ENCODE assay signal across 21 cellular contexts in genomic region chr19:42426643-42427042, GRCh38. TPM values are rescaled to one million over a fixed set of nuclear protein-coding genes. Genes with fewer than 3 reads are reported as not detected.
"Had no signal": no experiment of that assay in that cellular context is flagged by ENCODE, and none has a peak within 500 bp of the region (broad histone marks: within the 10 kb centered on the region; RNA-seq: fewer than 3 reads in every experiment).

No MANE protein-coding gene starts in this region.

- H3K9me3 ChIP-seq: adrenal gland, neutrophil had no signal

- H3K27me3 Mint-ChIP-seq: activated naive CD4-positive, alpha-beta T cell treated with anti-CD3 and anti-CD28 coated beads, Interleukin-2, amount 50 U/mL, for 24 hours had no signal

- DNase-seq: activated CD4-positive, alpha-beta memory T cell treated with anti-CD3 and anti-CD28 coated beads, Interleukin-2, amount 10 ng/mL, durations not matched to agents 7 days and 5 days; activated CD4-positive, alpha-beta T cell treated with anti-CD3 and anti-CD28 coated beads for 4 hours; activated effector memory CD4-positive, alpha-beta T cell treated with anti-CD3 and anti-CD28 coated beads, Interleukin-2, amount 50 U/mL, for 16 hours; activated T-cell treated with anti-CD3 and anti-CD28 coated beads, Interleukin-2, amount 50 U/mL, for 4 hours; dorsolateral prefrontal cortex; endodermal cell; hippocampal formation; mammary epithelial cell; naive thymus-derived CD4-positive, alpha-beta T cell; small intestine; stimulated activated CD4-positive, alpha-beta T cell treated with anti-CD3 and anti-CD28 coated beads, Interleukin-4, amount 100 ng/mL, for 24 hours; stimulated activated naive CD8-positive, alpha-beta T cell treated with anti-CD3 and anti-CD28 coated beads, Interleukin-15, Interleukin-2, amounts not matched to agents 100 U/mL and 50 U/mL, for 24 hours; WERI-Rb-1 had no signal

- H3K36me3 Mint-ChIP-seq: activated naive CD4-positive, alpha-beta T cell treated with anti-CD3 and anti-CD28 coated beads, Interleukin-2, amount 50 U/mL, for 24 hours; type B pancreatic cell had no signal

- H3K4me3 Mint-ChIP-seq: activated CD4-positive, alpha-beta memory T cell treated with anti-CD3 and anti-CD28 coated beads, Interleukin-2, amount 10 ng/mL, durations not matched to agents 7 days and 5 days; activated naive CD4-positive, alpha-beta T cell treated with anti-CD3 and anti-CD28 coated beads, Interleukin-2, amount 50 U/mL, for 24 hours; activated T-cell treated with anti-CD3 and anti-CD28 coated beads, Interleukin-2, amount 50 U/mL, for 4 hours; endodermal cell; naive thymus-derived CD4-positive, alpha-beta T cell; type B pancreatic cell had no signal

- H3K4me3 ChIP-seq: adrenal gland, dorsolateral prefrontal cortex had no signal

- H3K27ac Mint-ChIP-seq: activated CD4-positive, alpha-beta memory T cell treated with anti-CD3 and anti-CD28 coated beads, Interleukin-2, amount 10 ng/mL, durations not matched to agents 7 days and 5 days; activated naive CD4-positive, alpha-beta T cell treated with anti-CD3 and anti-CD28 coated beads, Interleukin-2, amount 50 U/mL, for 24 hours; endodermal cell; type B pancreatic cell had no signal

- H3K27ac ChIP-seq: adrenal gland, neutrophil, WERI-Rb-1 had no signal

- H3K36me3 ChIP-seq: adrenal gland, neutrophil, WERI-Rb-1 had no signal

- ATAC-seq: activated T-cell treated with anti-CD3 and anti-CD28 coated beads, Interleukin-2, amount 50 U/mL, for 4 hours; left lobe of liver; naive thymus-derived CD4-positive, alpha-beta T cell; stimulated activated naive CD8-positive, alpha-beta T cell treated with anti-CD3 and anti-CD28 coated beads, Interleukin-15, Interleukin-2, amounts not matched to agents 100 U/mL and 50 U/mL, for 24 hours had no signal

- H3K9me3 Mint-ChIP-seq: activated CD4-positive, alpha-beta memory T cell treated with anti-CD3 and anti-CD28 coated beads, Interleukin-2, amount 10 ng/mL, durations not matched to agents 7 days and 5 days; activated naive CD4-positive, alpha-beta T cell treated with anti-CD3 and anti-CD28 coated beads, Interleukin-2, amount 50 U/mL, for 24 hours; activated T-cell treated with anti-CD3 and anti-CD28 coated beads, Interleukin-2, amount 50 U/mL, for 4 hours; naive thymus-derived CD4-positive, alpha-beta T cell; type B pancreatic cell had no signal

- H3K27me3 ChIP-seq: adrenal gland, dorsolateral prefrontal cortex had no signal

RNA-seq across cellular contexts. Expression of gene CXCL17, which starts 16.1 kb away (rescaled TPM):
- total RNA-seq: activated CD4-positive, alpha-beta memory T cell treated with anti-CD3 and anti-CD28 coated beads, Interleukin-2, amount 10 ng/mL, durations not matched to agents 7 days and 5 days; activated T-cell treated with anti-CD3 and anti-CD28 coated beads, Interleukin-2, amount 50 U/mL, for 4 hours; dorsolateral prefrontal cortex; epithelial cell of proximal tubule; left lobe of liver; mononuclear cell; naive thymus-derived CD4-positive, alpha-beta T cell; temporal lobe had no signal

RNA-seq across cellular contexts. Expression of gene CNFN, which starts 36.5 kb away (rescaled TPM):
- total RNA-seq: activated CD4-positive, alpha-beta memory T cell treated with anti-CD3 and anti-CD28 coated beads, Interleukin-2, amount 10 ng/mL, durations not matched to agents 7 days and 5 days; activated T-cell treated with anti-CD3 and anti-CD28 coated beads, Interleukin-2, amount 50 U/mL, for 4 hours; left lobe of liver; mononuclear cell; temporal lobe had no signal
